ENCODE assay signal across 14 cellular contexts in genomic region chr12:57049890-57050289, GRCh38. TPM values are rescaled to one million over a fixed set of nuclear protein-coding genes. Genes with fewer than 3 reads are reported as not detected.
DNase-seq lines count a peak whose midpoint lies in the region; ATAC-seq and TF ChIP-seq lines count a peak whose summit lies in the region.
"Had no signal": no experiment of that assay in that cellular context is flagged by ENCODE, and none has a peak within 500 bp of the region (broad histone marks: within the 10 kb centered on the region; RNA-seq: fewer than 3 reads in every experiment).

MYO1A (minus strand) TSS chr12:57050129; CDS start chr12:57048323, 1,806 bp downstream.

- peaks cover 3% of the 10 kb centered on the region for H3K36me3 Mint-ChIP-seq in endothelial cell (ENCODE audit: low read depth, unreplicated experiment)
- H3K36me3 Mint-ChIP-seq in neural progenitor cell = no peaks in the 10 kb centered on the region

- no peaks in the 10 kb centered on the region for H3K9me3 ChIP-seq in Panc1 (ENCODE audit: control insufficient read depth, insufficient read depth, low read depth, low read length)
- H3K9me3 ChIP-seq in neural progenitor cell (ENCODE audit: low read depth) = no peaks in the 10 kb centered on the region
- H3K9me3 ChIP-seq: esophagus squamous epithelium had no signal

- H3K4me1 ChIP-seq in Panc1 (ENCODE audit: control insufficient read depth, insufficient read depth, low read length) (no peaks in the 10 kb centered on the region), neural progenitor cell (no peaks in the 10 kb centered on the region)
- H3K4me1 ChIP-seq: esophagus squamous epithelium had no signal

- H3K4me3 ChIP-seq in Panc1 (ENCODE audit: low read depth in 2 of 2, low read length in 2 of 2) = no peak within 1 kb of the TSS
- no peak within 1 kb of the TSS for H3K4me3 ChIP-seq in neural progenitor cell
- H3K4me3 ChIP-seq: esophagus squamous epithelium had no signal

- CTCF ChIA-PET in Panc1 (lab: Charles Lee) = interaction anchor here (0.7 kb wide), 1 partner anchor 39 kb away, joined by 3 read pairs; no protein-coding TSS in a partner anchor

- H3K4me3 Mint-ChIP-seq in endothelial cell (ENCODE audit: unreplicated experiment) (no peak within 1 kb of the TSS), neural progenitor cell (no peak within 1 kb of the TSS)
- H3K4me3 Mint-ChIP-seq: activated CD4-positive, alpha-beta T cell treated with anti-CD3 and anti-CD28 coated beads for 36 hours; H9 had no signal

- H3K9me3 Mint-ChIP-seq in endothelial cell (ENCODE audit: unreplicated experiment) = no peaks in the 10 kb centered on the region
- no peaks in the 10 kb centered on the region for H3K9me3 Mint-ChIP-seq in neural progenitor cell
- H3K9me3 Mint-ChIP-seq: H9 had no signal

- in situ Hi-C loops in Panc1 (cut with HindIII; ENCODE audit: low pct_unique_long_range_greater_than_20kb, low sequenced_read_pairs) = no loop called here

- H3K27me3 ChIP-seq in Panc1 (ENCODE audit: control insufficient read depth, insufficient read depth, low read length) (peaks cover 10% of the 10 kb centered on the region), neural progenitor cell (no peaks in the 10 kb centered on the region)

- H3F3A ChIP-seq in neural progenitor cell (ENCODE audit: low read depth) = peaks cover 11% of the 10 kb centered on the region

- intact Hi-C loops in Panc1 (cut with micrococcal nuclease; ENCODE audit: unreplicated experiment) = no loop called here

- peak; percentile 36; the same call in 1 of the 2 replicates for ATAC-seq in Panc1
- no peak for ATAC-seq in HG02642 (IDR thresholded peaks at IDR 0.05; ENCODE audit: poor library complexity, unreplicated experiment)
- ATAC-seq: activated CD4-positive, alpha-beta T cell treated with anti-CD3 and anti-CD28 coated beads for 36 hours; stimulated activated naive CD8-positive, alpha-beta T cell treated with anti-CD3 and anti-CD28 coated beads, Interleukin-15, Interleukin-2, amounts not matched to agents 100 U/mL and 50 U/mL, for 24 hours had no signal

- H3K36me3 ChIP-seq in Panc1 (ENCODE audit: control insufficient read depth, insufficient read depth, low read length) (no peaks in the 10 kb centered on the region), neural progenitor cell (no peaks in the 10 kb centered on the region)
- H3K36me3 ChIP-seq: esophagus squamous epithelium had no signal

- H3K9ac ChIP-seq in neural progenitor cell = no peak within 1 kb of the TSS

- no peak within 1 kb of the TSS for H3K27ac ChIP-seq in Panc1 (ENCODE audit: low read length)
- H3K27ac ChIP-seq in neural progenitor cell = no peak within 1 kb of the TSS
- H3K27ac ChIP-seq: esophagus squamous epithelium had no signal

- TF ChIP-seq CTCF in Panc1 (IDR thresholded peaks at IDR 0.05) = no peak
- TF ChIP-seq CTCF in endothelial cell (IDR thresholded peaks at IDR 0.05; ENCODE audit: unreplicated experiment) = no peak
- TF ChIP-seq CTCF in neural progenitor cell (IDR thresholded peaks at IDR 0.05) = no peak

- H3K4me1 Mint-ChIP-seq in endothelial cell (ENCODE audit: unreplicated experiment) (peaks cover 15% of the 10 kb centered on the region), neural progenitor cell (no peaks in the 10 kb centered on the region)

- no peak within 1 kb of the TSS for H2AFZ ChIP-seq in neural progenitor cell (replicated peaks)

- no peaks in the 10 kb centered on the region for H3K79me2 ChIP-seq in neural progenitor cell (ENCODE audit: low read depth)

- H3K27ac Mint-ChIP-seq in endothelial cell (ENCODE audit: unreplicated experiment) (no peak within 1 kb of the TSS), neural progenitor cell (no peak within 1 kb of the TSS)

- POLR2A ChIA-PET in Panc1 (lab: Charles Lee) = no interaction called here

- H4K20me1 ChIP-seq in neural progenitor cell (ENCODE audit: low read depth) = no peaks in the 10 kb centered on the region

- no peak within 1 kb of the TSS for H3K4me2 ChIP-seq in neural progenitor cell

- DNase-seq in ELF-1 (ENCODE audit: low read depth, low spot score) (peak; percentile 16), Panc1 (ENCODE audit: low read depth, low spot score) (no peak), endothelial cell (ENCODE audit: low spot score) (peak; percentile 40), neural progenitor cell (ENCODE audit: low spot score) (peak; percentile 48), DMS 273 (lab: John Stamatoyannopoulos, UW; ENCODE audit: unreplicated experiment) (no peak)
- no peak for DNase-seq in stimulated activated CD4-positive, alpha-beta T cell treated with anti-CD3 and anti-CD28 coated beads, Interleukin-4, amount 100 ng/mL, for 4 hours
- DNase-seq in activated naive CD4-positive, alpha-beta T cell (lab: John Stamatoyannopoulos, UW) = no peak
- DNase-seq: activated CD4-positive, alpha-beta T cell treated with anti-CD3 and anti-CD28 coated beads for 36 hours; esophagus squamous epithelium; H9; NCI-H446 treated with DMSO at 0.1 percent for 48 hours; nucleus accumbens; stimulated activated naive CD8-positive, alpha-beta T cell treated with anti-CD3 and anti-CD28 coated beads, Interleukin-15, Interleukin-2, amounts not matched to agents 100 U/mL and 50 U/mL, for 24 hours had no signal

- no TSS peak for BruUV-seq in Panc1 (replicated peaks; lab: Mats Ljungman, UMichigan)

- H3K27me3 Mint-ChIP-seq in endothelial cell (ENCODE audit: unreplicated experiment) (peaks cover 5% of the 10 kb centered on the region), neural progenitor cell (ENCODE audit: insufficient read depth, low read depth) (peaks cover 12% of the 10 kb centered on the region)
- H3K27me3 Mint-ChIP-seq: activated CD4-positive, alpha-beta T cell treated with anti-CD3 and anti-CD28 coated beads for 36 hours had no signal

RNA-seq across cellular contexts. Expression of gene MYO1A, which starts in this region (rescaled TPM):
- total RNA-seq in Panc1 (2021; ENCODE audit: unreplicated experiment) = not detected
- not detected for polyA plus RNA-seq in Panc1 (2012; ENCODE audit: insufficient read length)
- 0.36 TPM for total RNA-seq in endothelial cell (ENCODE audit: unreplicated experiment)
- 0.19 TPM in 1 of 2 replicates, not detected in the other for total RNA-seq in neural progenitor cell (ENCODE audit: low replicate concordance)

Comparison
In these comparisons a context has a peak if more than half of its experiments do, and no peak if none do; other contexts are left out.
1. Peak in ATAC-seq in Panc1; RNA of the gene not detected or under 1 TPM.
2. Peak in DNase-seq in endothelial cell; RNA of the gene not detected or under 1 TPM.
3. Peak in DNase-seq in neural progenitor cell; RNA of the gene not detected or under 1 TPM.